In genomic region chr16:4272114-4272954, GRCh38 we compare ENCODE assay signal across 1 cellular context.
TF ChIP-seq lines count a peak whose summit lies in the region.

No MANE protein-coding gene starts in this region.

TF ChIP-seq in HEK293, 187 proteins besides CTCF, POLR2A, EP300 and RAD21 (continued from another document):
- no peak for TF ChIP-seq ZNF623 (tag by site-specific recombination; IDR thresholded peaks at IDR 0.05)
- TF ChIP-seq ZNF341 (tag by site-specific recombination; IDR thresholded peaks at IDR 0.05; ENCODE audit: low read depth): peak; percentile 61
- no peak for TF ChIP-seq ZNF529 (tag by site-specific recombination; IDR thresholded peaks at IDR 0.05; ENCODE audit: insufficient replicate concordance)
- no peak for TF ChIP-seq ZNF837 (tag by site-specific recombination; IDR thresholded peaks at IDR 0.05)
- TF ChIP-seq, protein P1, sequence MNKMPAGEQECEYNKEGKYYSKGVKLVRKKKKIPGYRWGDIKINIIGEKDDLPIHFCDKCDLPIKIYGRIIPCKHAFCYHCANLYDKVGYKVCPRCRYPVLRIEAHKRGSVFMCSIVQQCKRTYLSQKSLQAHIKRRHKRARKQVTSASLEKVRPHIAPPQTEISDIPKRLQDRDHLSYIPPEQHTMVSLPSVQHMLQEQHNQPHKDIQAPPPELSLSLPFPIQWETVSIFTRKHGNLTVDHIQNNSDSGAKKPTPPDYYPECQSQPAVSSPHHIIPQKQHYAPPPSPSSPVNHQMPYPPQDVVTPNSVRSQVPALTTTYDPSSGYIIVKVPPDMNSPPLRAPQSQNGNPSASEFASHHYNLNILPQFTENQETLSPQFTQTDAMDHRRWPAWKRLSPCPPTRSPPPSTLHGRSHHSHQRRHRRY (tag by site-specific recombination; IDR thresholded peaks at IDR 0.05): no peak
- no peak for TF ChIP-seq GFI1B (tag by site-specific recombination; IDR thresholded peaks at IDR 0.05)
- no peak for TF ChIP-seq AEBP2 (tag by site-specific recombination; IDR thresholded peaks at IDR 0.05; ENCODE audit: borderline replicate concordance)
- TF ChIP-seq SETDB1 (IDR thresholded peaks at IDR 0.05; ENCODE audit: insufficient read length, low read length): no peak
- peak; percentile 57; the same call in 1 of the 2 replicates for TF ChIP-seq ZBTB8A (tag by site-specific recombination; IDR thresholded peaks at IDR 0.05)
- no peak; the same call in 1 of the 2 replicates for TF ChIP-seq KLF10 (tag by site-specific recombination; IDR thresholded peaks at IDR 0.05)
- no peak for TF ChIP-seq ZNF155 (tag by site-specific recombination; IDR thresholded peaks at IDR 0.05)
- no peak for TF ChIP-seq ZNF830 (tag by site-specific recombination; IDR thresholded peaks at IDR 0.05; ENCODE audit: low read depth)
- no peak for TF ChIP-seq GLI2 (tag by site-specific recombination; IDR thresholded peaks at IDR 0.05; ENCODE audit: borderline replicate concordance, low read depth)
- peak; percentile 13; the same call in 1 of the 2 replicates for TF ChIP-seq YY1 (tag by site-specific recombination; IDR thresholded peaks at IDR 0.05)
- no peak for TF ChIP-seq ZNF133 (tag by site-specific recombination; IDR thresholded peaks at IDR 0.05)
- no peak for TF ChIP-seq ZNF488 (tag by site-specific recombination; IDR thresholded peaks at IDR 0.05)
- 0 out of 2 replicates have a peak, but pooled peaks have one; percentile 6 for TF ChIP-seq ZXDB (tag by site-specific recombination; IDR thresholded peaks at IDR 0.05)
- TF ChIP-seq SP3 (tag by site-specific recombination; IDR thresholded peaks at IDR 0.05): peak; percentile 41; the same call in 1 of the 2 replicates
TF ChIP-seq in HEK293: peak in this region for 10.
